ENCODE assay signal across 11 cellular contexts in the genomic region with DNA sequence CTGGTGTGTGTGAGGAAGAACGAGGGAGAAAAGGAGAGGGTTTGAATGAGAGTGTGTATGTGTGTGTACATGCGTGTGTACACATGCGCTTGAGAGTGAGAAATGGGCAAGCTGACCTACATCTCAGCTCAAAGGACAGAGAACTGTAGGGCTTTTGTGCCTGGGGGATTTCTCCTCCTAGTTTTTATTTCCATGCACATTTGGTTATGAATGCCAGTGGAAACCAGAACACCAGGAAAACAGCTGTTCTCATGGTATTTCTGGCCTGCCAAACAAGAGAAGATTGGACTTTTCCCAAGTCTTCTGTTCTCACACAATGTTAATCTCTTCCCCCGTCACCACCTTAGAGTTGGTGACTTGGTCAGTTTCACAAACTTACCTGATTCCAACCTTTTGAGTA. TPM values are rescaled to one million over a fixed set of nuclear protein-coding genes. Genes with fewer than 3 reads are reported as not detected.
A peak's percentile ranks its signal among the peaks of the same experiment; 100 is the strongest.
DNase-seq lines count a peak whose midpoint lies in the region; ATAC-seq and TF ChIP-seq lines count a peak whose summit lies in the region.
"Had no signal": no experiment of that assay in that cellular context is flagged by ENCODE, and none has a peak within 500 bp of the region (broad histone marks: within the 10 kb centered on the region; RNA-seq: fewer than 3 reads in every experiment).

No MANE protein-coding gene starts in this region.

- peaks cover 49% of the 10 kb centered on the region for H3F3A ChIP-seq in GM23248 (ENCODE audit: insufficient read depth)

- peak overlapping the region; percentile 66 for H2AFZ ChIP-seq in GM23248

- no peaks in the 10 kb centered on the region for H3K9me3 Mint-ChIP-seq in MCF 10A (ENCODE audit: unreplicated experiment)
- H3K9me3 Mint-ChIP-seq: dendritic cell treated with granulocyte-macrophage colony-stimulating factor and Interleukin-4, amounts not matched to agents 40 ng/mL and 50 ng/mL, for 4 days had no signal

- H3K4me3 ChIP-seq in GM23248 (peak overlapping the region; percentile 69; the same call in 1 of the 2 replicates), right cardiac atrium (ENCODE audit: low read length) (no peak overlapping the region), retinal pigment epithelial cell (ENCODE audit: low read length) (no peak overlapping the region)

- DNase-seq in GM23248: peak; percentile 84
- DNase-seq in MCF 10A (ENCODE audit: unreplicated experiment): peak; percentile 26
- no peak for DNase-seq in right cardiac atrium
- DNase-seq in retinal pigment epithelial cell (ENCODE audit: low read depth): peak; percentile 68
- DNase-seq in DMS79 treated with DMSO at 0.1 percent for 48 hours (lab: John Stamatoyannopoulos, UW): no peak
- DNase-seq in HK-2 (ENCODE audit: unreplicated experiment): no peak
- DNase-seq: activated CD4-positive, alpha-beta T cell treated with anti-CD3 and anti-CD28 coated beads for 1 hour; NCI-H524 treated with DMSO at 0.1 percent for 48 hours had no signal

- H4K20me1 ChIP-seq in GM23248 (ENCODE audit: insufficient read depth): no peaks in the 10 kb centered on the region

- no peaks in the 10 kb centered on the region for H3K27me3 ChIP-seq in GM23248 (replicated peaks; ENCODE audit: insufficient read depth)
- H3K27me3 ChIP-seq in right cardiac atrium (ENCODE audit: control insufficient read depth, insufficient read depth): no peaks in the 10 kb centered on the region

- no peaks in the 10 kb centered on the region for H3K27me3 Mint-ChIP-seq in MCF 10A (ENCODE audit: insufficient read depth, unreplicated experiment)

- intact Hi-C loops in MCF 10A (cut with micrococcal nuclease): no loop called here
- intact Hi-C loops in right cardiac atrium (cut with DNase I): loop anchor here in 1 of 4 donors (10.0 kb wide), 1 partner anchor 59 kb away; a partner anchor contains a TSS

- no peaks in the 10 kb centered on the region for H3K79me2 ChIP-seq in GM23248 (ENCODE audit: insufficient read depth)

- H3K36me3 ChIP-seq in GM23248 (ENCODE audit: low read depth): no peaks in the 10 kb centered on the region

- no TSS peak for BruUV-seq in MCF 10A (replicated peaks; lab: Mats Ljungman, UMichigan)

- ATAC-seq in right cardiac atrium (peak; percentile 38 to 51), HG03135 (IDR thresholded peaks at IDR 0.05; ENCODE audit: unreplicated experiment) (no peak), HG03095 (IDR thresholded peaks at IDR 0.05; ENCODE audit: unreplicated experiment) (no peak)

- peak overlapping the region; percentile 77 for H3K9ac ChIP-seq in GM23248

- no peaks in the 10 kb centered on the region for H3K36me3 Mint-ChIP-seq in MCF 10A (ENCODE audit: insufficient read depth, unreplicated experiment)

- no peaks in the 10 kb centered on the region for H3K9me3 ChIP-seq in GM23248 (ENCODE audit: low read depth)
- H3K9me3 ChIP-seq in right cardiac atrium (ENCODE audit: control insufficient read depth, low read length): no peaks in the 10 kb centered on the region

- TF ChIP-seq CTCF in MCF 10A (IDR thresholded peaks at IDR 0.05; ENCODE audit: unreplicated experiment) (no peak), retinal pigment epithelial cell (conservative IDR thresholded peaks at IDR 0.05; ENCODE audit: low read depth, low read length) (no peak)

- no peak overlapping the region for H3K4me3 Mint-ChIP-seq in MCF 10A (ENCODE audit: unreplicated experiment)
- H3K4me3 Mint-ChIP-seq: dendritic cell treated with granulocyte-macrophage colony-stimulating factor and Interleukin-4, amounts not matched to agents 40 ng/mL and 50 ng/mL, for 4 days had no signal

- H3K27ac Mint-ChIP-seq in MCF 10A (ENCODE audit: low read depth, unreplicated experiment): peak overlapping the region; percentile 86
- H3K27ac Mint-ChIP-seq: dendritic cell treated with granulocyte-macrophage colony-stimulating factor and Interleukin-4, amounts not matched to agents 40 ng/mL and 50 ng/mL, for 4 days had no signal

- POLR2A ChIA-PET in MCF 10A (lab: Yijun Ruan, JAX): interaction anchor here (0.6 to 8.1 kb wide), 7 partner anchors 9 to 322 kb away, joined by 3 to 91 read pairs (median 4); no protein-coding TSS in a partner anchor

- H3K4me1 Mint-ChIP-seq in MCF 10A (ENCODE audit: insufficient read depth, unreplicated experiment): peaks cover 25% of the 10 kb centered on the region

- H3K4me2 ChIP-seq in GM23248 (ENCODE audit: unreplicated experiment): peak overlapping the region; percentile 96

- no peaks in the 10 kb centered on the region for H3K9me2 ChIP-seq in GM23248 (ENCODE audit: insufficient read depth)

- in situ Hi-C loops in GM23248 (cut with MboI): loop anchor here (25.0 kb wide), 1 partner anchor 372 kb away; a partner anchor contains a TSS

- H3K27ac ChIP-seq in GM23248 (peak overlapping the region; percentile 97), right cardiac atrium (ENCODE audit: low read length) (no peak overlapping the region)

- peaks cover 47% of the 10 kb centered on the region for H3K4me1 ChIP-seq in GM23248 (ENCODE audit: insufficient read depth)
- peaks cover 12% of the 10 kb centered on the region for H3K4me1 ChIP-seq in right cardiac atrium (ENCODE audit: control insufficient read depth, insufficient read depth, low read length)

- WGBS in GM23248 (ENCODE audit: low coverage in 1 of 2, low lambda C conversion rate in 2 of 2, missing lambda C conversion rate in 2 of 2), 2 experiments: 9 to 15% methylated on average over 4 of the region's 4 CpGs
- WGBS in right cardiac atrium: 51% methylated on average over 4 of the region's 4 CpGs

- CTCF ChIA-PET in MCF 10A (lab: Yijun Ruan, JAX): interaction anchor here (0.6 to 2.1 kb wide), 6 partner anchors 8 to 178 kb away, joined by 3 to 12 read pairs (median 6); no protein-coding TSS in a partner anchor

RNA-seq across cellular contexts. Expression of a gene that starts 45.2 kb away (rescaled TPM):
- 1.6 and 3.3 TPM in 2 replicates for total RNA-seq in GM23248 (2014; rRNA removed; shearing (Covaris generic))
- polyA plus RNA-seq in GM23248 (2016; fragmentation: Nextera tagmentation; extraction: Ambion mirVana): 2.0 and 2.1 TPM in 2 replicates
- 0.83 and 2.8 TPM in 2 replicates for total RNA-seq in MCF 10A (2022)
- 1 to 10 TPM; 4.4 to 6.5 (median 5.6) TPM for total RNA-seq in right cardiac atrium
- 2.2 TPM for polyA plus RNA-seq in right cardiac atrium

Comparison
In these comparisons a context has a peak if more than half of its experiments do, and no peak if none do; other contexts are left out.
1. DNase-seq: peak in GM23248 (single experiment), MCF 10A (single experiment) and retinal pigment epithelial cell (single experiment); none in right cardiac atrium (0 of 3), DMS79 treated with DMSO at 0.1 percent for 48 hours (single experiment) and HK-2 (single experiment).
2. ATAC-seq: peak in right cardiac atrium (2 of 2); none in HG03135 (single experiment) and HG03095 (single experiment).